Comparison of ENCODE assay signal across 1 cellular context in the genomic region with DNA sequence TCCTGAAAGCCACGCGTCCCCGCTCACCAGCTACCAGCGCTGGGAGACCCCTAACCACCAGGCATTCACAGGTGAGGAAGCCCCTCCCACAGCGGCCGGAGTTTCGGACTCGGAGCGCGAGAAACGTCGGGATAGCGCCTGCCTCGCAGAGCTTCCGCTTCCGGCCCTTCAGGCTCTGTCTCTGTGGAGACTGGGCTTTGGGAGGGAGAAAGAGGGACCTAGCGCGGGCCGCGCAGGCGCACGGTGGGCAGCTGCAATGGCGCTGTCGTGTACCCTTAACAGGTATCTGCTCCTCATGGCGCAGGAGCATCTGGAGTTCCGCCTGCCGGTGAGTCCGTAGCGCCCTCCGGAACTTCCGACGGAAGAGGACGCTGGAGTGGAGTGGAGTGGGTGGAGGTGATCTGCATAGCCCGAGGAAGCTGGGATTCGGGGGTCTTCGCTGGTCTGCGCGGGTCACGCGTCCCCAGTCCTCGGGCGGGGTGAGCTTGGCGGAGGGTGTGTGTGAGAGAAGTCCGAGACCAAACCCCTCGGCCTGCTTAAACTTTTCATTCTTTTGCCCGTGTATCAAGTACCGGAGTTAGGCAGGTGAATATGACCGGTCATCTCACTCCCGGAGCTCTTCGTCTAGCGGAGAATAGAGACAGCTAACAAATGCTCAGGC.
TF ChIP-seq lines count a peak whose summit lies in the region.

TSS of gene TRMT11 (plus strand) at position 246 of the 661 bp plus-strand sequence. CDS start at position 257, 11 bp downstream.

TF ChIP-seq in HepG2, 621 proteins besides CTCF, POLR2A, EP300 and RAD21 (continued from another document and continues in another):
- TF ChIP-seq SP1 (IDR thresholded peaks at IDR 0.05) (no peak), SP1 (CRISPR knock-in tag; IDR thresholded peaks at IDR 0.05) (peak; percentile 75; the same call in 1 of the 2 replicates), ZNF768 (CRISPR knock-in tag; IDR thresholded peaks at IDR 0.05) (peak; percentile 75; the same call in 1 of the 2 replicates), PPARG (CRISPR knock-in tag; conservative IDR thresholded peaks at IDR 0.05) (0 out of 2 replicates have a peak, but pooled peaks have one; percentile 39), ZBTB39 (CRISPR knock-in tag; IDR thresholded peaks at IDR 0.05) (peak; percentile 86; the same call in 1 of the 2 replicates), ZNF761 (CRISPR knock-in tag; conservative IDR thresholded peaks at IDR 0.05) (peak; percentile 52), ZFP62 (CRISPR knock-in tag; IDR thresholded peaks at IDR 0.05) (no peak), SKIL (CRISPR knock-in tag; IDR thresholded peaks at IDR 0.05; ENCODE audit: borderline replicate concordance) (peak; percentile 41; the same call in 1 of the 2 replicates), ZSCAN25 (CRISPR knock-in tag; IDR thresholded peaks at IDR 0.05) (peak; percentile 61; the same call in 1 of the 2 replicates), ZNF530 (CRISPR knock-in tag; IDR thresholded peaks at IDR 0.05; ENCODE audit: low read depth) (no peak), U2AF1 (optimal IDR thresholded peaks at IDR 0.05; ENCODE audit: low read depth, low read length) (no peak), NFKB2 (CRISPR knock-in tag; IDR thresholded peaks at IDR 0.05; ENCODE audit: borderline replicate concordance) (peak; percentile 98), ZNF883 (CRISPR knock-in tag; IDR thresholded peaks at IDR 0.05; ENCODE audit: not compliant biosample characterization) (peak; percentile 97), ZNF562 (CRISPR knock-in tag; IDR thresholded peaks at IDR 0.05; ENCODE audit: borderline replicate concordance) (no peak), RXRB (CRISPR knock-in tag; IDR thresholded peaks at IDR 0.05; ENCODE audit: borderline replicate concordance) (peak; percentile 78; the same call in 1 of the 2 replicates), ZNF776 (CRISPR knock-in tag; IDR thresholded peaks at IDR 0.05) (no peak), DMAP1 (CRISPR knock-in tag; IDR thresholded peaks at IDR 0.05) (peak; percentile 92), ZFAT (CRISPR knock-in tag; conservative IDR thresholded peaks at IDR 0.05) (no peak), NFIC (IDR thresholded peaks at IDR 0.05; ENCODE audit: low read length) (peak; percentile 41; the same call in 1 of the 2 replicates), IKZF4 (CRISPR knock-in tag; IDR thresholded peaks at IDR 0.05; ENCODE audit: borderline replicate concordance, low read depth, not compliant biosample characterization) (peak; percentile 65), ZNF570 (CRISPR knock-in tag; IDR thresholded peaks at IDR 0.05; ENCODE audit: borderline replicate concordance) (peak; percentile 69; the same call in 1 of the 2 replicates)
- TF ChIP-seq, protein P1, sequence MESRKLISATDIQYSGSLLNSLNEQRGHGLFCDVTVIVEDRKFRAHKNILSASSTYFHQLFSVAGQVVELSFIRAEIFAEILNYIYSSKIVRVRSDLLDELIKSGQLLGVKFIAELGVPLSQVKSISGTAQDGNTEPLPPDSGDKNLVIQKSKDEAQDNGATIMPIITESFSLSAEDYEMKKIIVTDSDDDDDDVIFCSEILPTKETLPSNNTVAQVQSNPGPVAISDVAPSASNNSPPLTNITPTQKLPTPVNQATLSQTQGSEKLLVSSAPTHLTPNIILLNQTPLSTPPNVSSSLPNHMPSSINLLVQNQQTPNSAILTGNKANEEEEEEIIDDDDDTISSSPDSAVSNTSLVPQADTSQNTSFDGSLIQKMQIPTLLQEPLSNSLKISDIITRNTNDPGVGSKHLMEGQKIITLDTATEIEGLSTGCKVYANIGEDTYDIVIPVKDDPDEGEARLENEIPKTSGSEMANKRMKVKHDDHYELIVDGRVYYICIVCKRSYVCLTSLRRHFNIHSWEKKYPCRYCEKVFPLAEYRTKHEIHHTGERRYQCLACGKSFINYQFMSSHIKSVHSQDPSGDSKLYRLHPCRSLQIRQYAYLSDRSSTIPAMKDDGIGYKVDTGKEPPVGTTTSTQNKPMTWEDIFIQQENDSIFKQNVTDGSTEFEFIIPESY (CRISPR knock-in tag; IDR thresholded peaks at IDR 0.05): peak; percentile 18; the same call in 1 of the 2 replicates
- TF ChIP-seq, protein P2, sequence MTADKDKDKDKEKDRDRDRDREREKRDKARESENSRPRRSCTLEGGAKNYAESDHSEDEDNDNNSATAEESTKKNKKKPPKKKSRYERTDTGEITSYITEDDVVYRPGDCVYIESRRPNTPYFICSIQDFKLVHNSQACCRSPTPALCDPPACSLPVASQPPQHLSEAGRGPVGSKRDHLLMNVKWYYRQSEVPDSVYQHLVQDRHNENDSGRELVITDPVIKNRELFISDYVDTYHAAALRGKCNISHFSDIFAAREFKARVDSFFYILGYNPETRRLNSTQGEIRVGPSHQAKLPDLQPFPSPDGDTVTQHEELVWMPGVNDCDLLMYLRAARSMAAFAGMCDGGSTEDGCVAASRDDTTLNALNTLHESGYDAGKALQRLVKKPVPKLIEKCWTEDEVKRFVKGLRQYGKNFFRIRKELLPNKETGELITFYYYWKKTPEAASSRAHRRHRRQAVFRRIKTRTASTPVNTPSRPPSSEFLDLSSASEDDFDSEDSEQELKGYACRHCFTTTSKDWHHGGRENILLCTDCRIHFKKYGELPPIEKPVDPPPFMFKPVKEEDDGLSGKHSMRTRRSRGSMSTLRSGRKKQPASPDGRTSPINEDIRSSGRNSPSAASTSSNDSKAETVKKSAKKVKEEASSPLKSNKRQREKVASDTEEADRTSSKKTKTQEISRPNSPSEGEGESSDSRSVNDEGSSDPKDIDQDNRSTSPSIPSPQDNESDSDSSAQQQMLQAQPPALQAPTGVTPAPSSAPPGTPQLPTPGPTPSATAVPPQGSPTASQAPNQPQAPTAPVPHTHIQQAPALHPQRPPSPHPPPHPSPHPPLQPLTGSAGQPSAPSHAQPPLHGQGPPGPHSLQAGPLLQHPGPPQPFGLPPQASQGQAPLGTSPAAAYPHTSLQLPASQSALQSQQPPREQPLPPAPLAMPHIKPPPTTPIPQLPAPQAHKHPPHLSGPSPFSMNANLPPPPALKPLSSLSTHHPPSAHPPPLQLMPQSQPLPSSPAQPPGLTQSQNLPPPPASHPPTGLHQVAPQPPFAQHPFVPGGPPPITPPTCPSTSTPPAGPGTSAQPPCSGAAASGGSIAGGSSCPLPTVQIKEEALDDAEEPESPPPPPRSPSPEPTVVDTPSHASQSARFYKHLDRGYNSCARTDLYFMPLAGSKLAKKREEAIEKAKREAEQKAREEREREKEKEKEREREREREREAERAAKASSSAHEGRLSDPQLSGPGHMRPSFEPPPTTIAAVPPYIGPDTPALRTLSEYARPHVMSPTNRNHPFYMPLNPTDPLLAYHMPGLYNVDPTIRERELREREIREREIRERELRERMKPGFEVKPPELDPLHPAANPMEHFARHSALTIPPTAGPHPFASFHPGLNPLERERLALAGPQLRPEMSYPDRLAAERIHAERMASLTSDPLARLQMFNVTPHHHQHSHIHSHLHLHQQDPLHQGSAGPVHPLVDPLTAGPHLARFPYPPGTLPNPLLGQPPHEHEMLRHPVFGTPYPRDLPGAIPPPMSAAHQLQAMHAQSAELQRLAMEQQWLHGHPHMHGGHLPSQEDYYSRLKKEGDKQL (CRISPR knock-in tag; IDR thresholded peaks at IDR 0.05; ENCODE audit: low read depth): no peak
- TF ChIP-seq, protein P3, sequence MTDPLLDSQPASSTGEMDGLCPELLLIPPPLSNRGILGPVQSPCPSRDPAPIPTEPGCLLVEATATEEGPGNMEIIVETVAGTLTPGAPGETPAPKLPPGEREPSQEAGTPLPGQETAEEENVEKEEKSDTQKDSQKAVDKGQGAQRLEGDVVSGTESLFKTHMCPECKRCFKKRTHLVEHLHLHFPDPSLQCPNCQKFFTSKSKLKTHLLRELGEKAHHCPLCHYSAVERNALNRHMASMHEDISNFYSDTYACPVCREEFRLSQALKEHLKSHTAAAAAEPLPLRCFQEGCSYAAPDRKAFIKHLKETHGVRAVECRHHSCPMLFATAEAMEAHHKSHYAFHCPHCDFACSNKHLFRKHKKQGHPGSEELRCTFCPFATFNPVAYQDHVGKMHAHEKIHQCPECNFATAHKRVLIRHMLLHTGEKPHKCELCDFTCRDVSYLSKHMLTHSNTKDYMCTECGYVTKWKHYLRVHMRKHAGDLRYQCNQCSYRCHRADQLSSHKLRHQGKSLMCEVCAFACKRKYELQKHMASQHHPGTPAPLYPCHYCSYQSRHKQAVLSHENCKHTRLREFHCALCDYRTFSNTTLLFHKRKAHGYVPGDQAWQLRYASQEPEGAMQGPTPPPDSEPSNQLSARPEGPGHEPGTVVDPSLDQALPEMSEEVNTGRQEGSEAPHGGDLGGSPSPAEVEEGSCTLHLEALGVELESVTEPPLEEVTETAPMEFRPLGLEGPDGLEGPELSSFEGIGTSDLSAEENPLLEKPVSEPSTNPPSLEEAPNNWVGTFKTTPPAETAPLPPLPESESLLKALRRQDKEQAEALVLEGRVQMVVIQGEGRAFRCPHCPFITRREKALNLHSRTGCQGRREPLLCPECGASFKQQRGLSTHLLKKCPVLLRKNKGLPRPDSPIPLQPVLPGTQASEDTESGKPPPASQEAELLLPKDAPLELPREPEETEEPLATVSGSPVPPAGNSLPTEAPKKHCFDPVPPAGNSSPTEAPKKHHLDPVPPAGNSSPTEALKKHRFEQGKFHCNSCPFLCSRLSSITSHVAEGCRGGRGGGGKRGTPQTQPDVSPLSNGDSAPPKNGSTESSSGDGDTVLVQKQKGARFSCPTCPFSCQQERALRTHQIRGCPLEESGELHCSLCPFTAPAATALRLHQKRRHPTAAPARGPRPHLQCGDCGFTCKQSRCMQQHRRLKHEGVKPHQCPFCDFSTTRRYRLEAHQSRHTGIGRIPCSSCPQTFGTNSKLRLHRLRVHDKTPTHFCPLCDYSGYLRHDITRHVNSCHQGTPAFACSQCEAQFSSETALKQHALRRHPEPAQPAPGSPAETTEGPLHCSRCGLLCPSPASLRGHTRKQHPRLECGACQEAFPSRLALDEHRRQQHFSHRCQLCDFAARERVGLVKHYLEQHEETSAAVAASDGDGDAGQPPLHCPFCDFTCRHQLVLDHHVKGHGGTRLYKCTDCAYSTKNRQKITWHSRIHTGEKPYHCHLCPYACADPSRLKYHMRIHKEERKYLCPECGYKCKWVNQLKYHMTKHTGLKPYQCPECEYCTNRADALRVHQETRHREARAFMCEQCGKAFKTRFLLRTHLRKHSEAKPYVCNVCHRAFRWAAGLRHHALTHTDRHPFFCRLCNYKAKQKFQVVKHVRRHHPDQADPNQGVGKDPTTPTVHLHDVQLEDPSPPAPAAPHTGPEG (CRISPR knock-in tag; IDR thresholded peaks at IDR 0.05): no peak
